1 cellular context compared by ENCODE assay signal in genomic region chr15:59792359-59792758, GRCh38.
TF ChIP-seq lines count a peak whose summit lies in the region.

No MANE protein-coding gene starts in this region.

TF ChIP-seq in GM23338, 12 proteins besides CTCF, POLR2A, EP300 and RAD21 (continued from another document):
- no peak for TF ChIP-seq ZNF462 (CRISPR knock-in tag; IDR thresholded peaks at IDR 0.05)
- TF ChIP-seq CREB1 (CRISPR knock-in tag; IDR thresholded peaks at IDR 0.05; ENCODE audit: low read depth), result no peak
- TF ChIP-seq ZNF114 (CRISPR knock-in tag; IDR thresholded peaks at IDR 0.05), result no peak
- TF ChIP-seq JUNB (IDR thresholded peaks at IDR 0.05; ENCODE audit: unreplicated experiment), result no peak
